In genomic region chr1:235426143-235426542, GRCh38 we compare ENCODE assay signal across 16 cellular contexts. TPM values are rescaled to one million over a fixed set of nuclear protein-coding genes. Genes with fewer than 3 reads are reported as not detected.
DNase-seq lines count a peak whose midpoint lies in the region; ATAC-seq and TF ChIP-seq lines count a peak whose summit lies in the region.
"Had no signal": no experiment of that assay in that cellular context is flagged by ENCODE, and none has a peak within 500 bp of the region (broad histone marks: within the 10 kb centered on the region; RNA-seq: fewer than 3 reads in every experiment).

No MANE protein-coding gene starts in this region.

- no peaks in the 10 kb centered on the region for H3K9me2 ChIP-seq in OCI-LY1 (ENCODE audit: low read depth, low read length)

- H3K27ac Mint-ChIP-seq in nephron progenitor cell: peak overlapping the region; percentile 74
- peak overlapping the region; percentile 77 for H3K27ac Mint-ChIP-seq in stimulated activated effector memory CD8-positive, alpha-beta T cell treated with anti-CD3 and anti-CD28 coated beads, Interleukin-12 subunit alpha, Interleukin-12 subunit beta, amount 100 ng/mL, for 72 hours
- H3K27ac Mint-ChIP-seq in endothelial cell (ENCODE audit: unreplicated experiment): no peak overlapping the region
- H3K27ac Mint-ChIP-seq: CD4-positive, alpha-beta T cell had no signal

- no peak overlapping the region; the same call in 1 of the 2 replicates for H3K9ac ChIP-seq in OCI-LY1 (ENCODE audit: low read length)

- peaks cover 4% of the 10 kb centered on the region for H3K27me3 Mint-ChIP-seq in nephron progenitor cell (ENCODE audit: low read depth, poor library complexity)
- H3K27me3 Mint-ChIP-seq in endothelial cell (ENCODE audit: unreplicated experiment): peaks cover 16% of the 10 kb centered on the region
- H3K27me3 Mint-ChIP-seq: CD4-positive, alpha-beta T cell had no signal

- peak overlapping the region; percentile 89 for H3K27ac ChIP-seq in OCI-LY1 (ENCODE audit: low read depth, low read length, poor library complexity, severe bottlenecking)
- H3K27ac ChIP-seq: C4-2B had no signal

- H3K4me1 Mint-ChIP-seq in nephron progenitor cell (peaks cover 50% of the 10 kb centered on the region), endothelial cell (ENCODE audit: unreplicated experiment) (peaks cover 19% of the 10 kb centered on the region)
- peaks cover 31% of the 10 kb centered on the region for H3K4me1 Mint-ChIP-seq in stimulated activated effector memory CD8-positive, alpha-beta T cell treated with anti-CD3 and anti-CD28 coated beads, Interleukin-12 subunit alpha, Interleukin-12 subunit beta, amount 100 ng/mL, for 72 hours

- ATAC-seq in left ventricle myocardium superior: peak; percentile 28
- no peak for ATAC-seq in stimulated activated effector memory CD8-positive, alpha-beta T cell treated with anti-CD3 and anti-CD28 coated beads, Interleukin-12 subunit alpha, Interleukin-12 subunit beta, amount 100 ng/mL, for 72 hours
- ATAC-seq in HG03354 (IDR thresholded peaks at IDR 0.05; ENCODE audit: poor library complexity, severe bottlenecking, unreplicated experiment): no peak

- DNase-seq in left ventricle myocardium superior: no peak
- DNase-seq in cardiac septum (ENCODE audit: low spot score): no peak
- DNase-seq in nephron progenitor cell: no peak
- DNase-seq in stimulated activated effector memory CD8-positive, alpha-beta T cell treated with anti-CD3 and anti-CD28 coated beads, Interleukin-12 subunit alpha, Interleukin-12 subunit beta, amount 100 ng/mL, for 72 hours (ENCODE audit: low spot score in 2 of 2): no peak
- no peak for DNase-seq in activated gamma-delta T cell (lab: John Stamatoyannopoulos, UW)
- DNase-seq in endothelial cell (ENCODE audit: low spot score): no peak
- DNase-seq: ACHN; BE2C; Caco-2; CD4-positive, alpha-beta T cell; GDM1; GOT3; H7 had no signal

- no peaks in the 10 kb centered on the region for H3F3A ChIP-seq in OCI-LY1 (ENCODE audit: insufficient read depth, low read length)

- H3K27me3 ChIP-seq in OCI-LY1 (ENCODE audit: insufficient read depth, low read length): no peaks in the 10 kb centered on the region
- H3K27me3 ChIP-seq: BE2C had no signal

- peaks cover 57% of the 10 kb centered on the region for H3K4me1 ChIP-seq in OCI-LY1 (ENCODE audit: insufficient read depth, low read length, severe bottlenecking)
- H3K4me1 ChIP-seq: Caco-2 had no signal

- no peaks in the 10 kb centered on the region for H3K9me3 ChIP-seq in OCI-LY1 (ENCODE audit: low read length)
- H3K9me3 ChIP-seq: BE2C, Caco-2 had no signal

- peaks cover 27% of the 10 kb centered on the region; the same call in 1 of the 2 replicates for H3K36me3 ChIP-seq in OCI-LY1 (ENCODE audit: insufficient read depth, low read length)

- H3K9me3 Mint-ChIP-seq in nephron progenitor cell (no peaks in the 10 kb centered on the region), endothelial cell (ENCODE audit: unreplicated experiment) (no peaks in the 10 kb centered on the region)
- no peaks in the 10 kb centered on the region for H3K9me3 Mint-ChIP-seq in stimulated activated effector memory CD8-positive, alpha-beta T cell treated with anti-CD3 and anti-CD28 coated beads, Interleukin-12 subunit alpha, Interleukin-12 subunit beta, amount 100 ng/mL, for 72 hours
- H3K9me3 Mint-ChIP-seq: CD4-positive, alpha-beta T cell had no signal

- H3K4me3 ChIP-seq in OCI-LY1 (ENCODE audit: low read depth, low read length, poor library complexity, severe bottlenecking): peak overlapping the region; percentile 75

- H3K79me2 ChIP-seq in OCI-LY1 (ENCODE audit: insufficient read depth, low read length): no peaks in the 10 kb centered on the region

- no peaks in the 10 kb centered on the region for H4K20me1 ChIP-seq in OCI-LY1 (ENCODE audit: insufficient read depth, low read length)

- H2AFZ ChIP-seq in OCI-LY1 (ENCODE audit: low read length): no peak overlapping the region

- H3K36me3 Mint-ChIP-seq in nephron progenitor cell (ENCODE audit: low read depth) (peaks cover 12% of the 10 kb centered on the region), endothelial cell (ENCODE audit: low read depth, unreplicated experiment) (peaks cover 15% of the 10 kb centered on the region)
- H3K36me3 Mint-ChIP-seq in stimulated activated effector memory CD8-positive, alpha-beta T cell treated with anti-CD3 and anti-CD28 coated beads, Interleukin-12 subunit alpha, Interleukin-12 subunit beta, amount 100 ng/mL, for 72 hours: no peaks in the 10 kb centered on the region

- TF ChIP-seq CTCF in OCI-LY1 (IDR thresholded peaks at IDR 0.05; ENCODE audit: low read length) (no peak), nephron progenitor cell (IDR thresholded peaks at IDR 0.05) (no peak), endothelial cell (IDR thresholded peaks at IDR 0.05; ENCODE audit: unreplicated experiment) (no peak)

- intact Hi-C loops in left ventricle myocardium superior (cut with micrococcal nuclease): no loop called here
- intact Hi-C loops in cardiac septum (cut with DNase I): no loop called here

- H3K4me2 ChIP-seq in OCI-LY1 (ENCODE audit: low read length): peak overlapping the region; percentile 91; the same call in 1 of the 2 replicates

- no peak overlapping the region for H3K4me3 Mint-ChIP-seq in nephron progenitor cell
- no peak overlapping the region for H3K4me3 Mint-ChIP-seq in stimulated activated effector memory CD8-positive, alpha-beta T cell treated with anti-CD3 and anti-CD28 coated beads, Interleukin-12 subunit alpha, Interleukin-12 subunit beta, amount 100 ng/mL, for 72 hours
- H3K4me3 Mint-ChIP-seq in endothelial cell (ENCODE audit: unreplicated experiment): no peak overlapping the region
- H3K4me3 Mint-ChIP-seq: CD4-positive, alpha-beta T cell had no signal

RNA-seq across cellular contexts. Expression of gene TBCE, which starts 58.9 kb away (rescaled TPM):
- total RNA-seq in left ventricle myocardium superior (18.7 TPM), cardiac septum (15.2 TPM), endothelial cell (ENCODE audit: unreplicated experiment) (24.7 TPM)
